ENCODE assay signal across 7 cellular contexts in the genomic region with DNA sequence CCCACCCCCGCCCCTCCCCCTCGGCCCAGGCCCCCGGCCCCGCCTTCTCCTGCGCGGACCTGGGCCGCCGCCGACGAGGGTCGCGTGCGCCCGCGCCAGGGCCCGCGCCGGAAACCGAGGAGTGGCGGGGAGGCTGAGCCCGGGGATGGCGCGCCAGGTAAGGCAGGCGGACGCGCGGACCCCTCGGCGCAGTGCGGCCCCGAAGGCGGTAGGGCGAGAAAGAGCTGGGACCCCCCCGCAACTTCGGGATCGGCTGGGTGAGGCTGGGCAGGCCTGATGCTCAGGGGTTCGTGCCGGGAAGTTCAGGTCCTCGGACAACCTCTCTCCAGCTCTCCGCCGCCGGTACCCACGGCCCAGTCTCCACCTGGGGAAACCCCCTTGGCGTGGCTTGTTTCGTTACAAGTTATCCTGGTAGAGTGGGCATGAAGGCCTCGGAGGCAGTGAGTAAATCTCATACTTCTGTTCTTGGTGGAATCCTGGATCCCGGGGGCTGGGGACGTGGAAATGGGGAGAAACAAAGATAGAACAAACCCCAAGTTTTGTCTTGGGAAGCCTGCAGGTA. TPM values are rescaled to one million over a fixed set of nuclear protein-coding genes. Genes with fewer than 3 reads are reported as not detected.
DNase-seq lines count a peak whose midpoint lies in the region; ATAC-seq, FAIRE-seq and TF ChIP-seq lines count a peak whose summit lies in the region.

No MANE protein-coding gene starts in this region.

- ATAC-seq in HG03097 (IDR thresholded peaks at IDR 0.05; ENCODE audit: low FRiP score, unreplicated experiment) = peak; percentile 15

- DNase-seq in GM19239 (ENCODE audit: insufficient read length, low spot score) (no peak), fibroblast of villous mesenchyme (ENCODE audit: low read depth) (no peak), retinal pigment epithelial cell (ENCODE audit: low read depth) (no peak), EL (no peak), glomerular visceral epithelial cell (ENCODE audit: extremely low spot score) (no peak)
- DNase-seq in activated CD4-positive, alpha-beta T cell treated with anti-CD3 and anti-CD28 coated beads, Interleukin-2, amount 50 U/mL, for 1 hour = peak; percentile 42

- H3K4me3 ChIP-seq in fibroblast of villous mesenchyme (ENCODE audit: low read depth, low read length) (peak overlapping the region; percentile 70), retinal pigment epithelial cell (ENCODE audit: low read length) (peak overlapping the region; percentile 72)

- TF ChIP-seq CTCF in fibroblast of villous mesenchyme (IDR thresholded peaks at IDR 0.05; ENCODE audit: insufficient read depth, low read depth, low read length) (no peak), retinal pigment epithelial cell (conservative IDR thresholded peaks at IDR 0.05; ENCODE audit: low read depth, low read length) (no peak)

- peak; percentile 73 for FAIRE-seq in GM19239 (lab: Jason Lieb, UNC)

RNA-seq across cellular contexts. Expression of a gene that starts 58.4 kb away (rescaled TPM):
- total RNA-seq in fibroblast of villous mesenchyme = 1.3 and 1.6 TPM in 2 replicates
